In genomic region chr11:3164138-3164539, GRCh38 we compare ENCODE assay signal across 9 cellular contexts. TPM values are rescaled to one million over a fixed set of nuclear protein-coding genes. Genes with fewer than 3 reads are reported as not detected.
DNase-seq lines count a peak whose midpoint lies in the region; ATAC-seq, FAIRE-seq and TF ChIP-seq lines count a peak whose summit lies in the region.
"Had no signal": no experiment of that assay in that cellular context is flagged by ENCODE, and none has a peak within 500 bp of the region (broad histone marks: within the 10 kb centered on the region; RNA-seq: fewer than 3 reads in every experiment).

No MANE protein-coding gene starts in this region.

- CTCF ChIA-PET in endothelial cell of umbilical vein (lab: Charles Lee): interaction anchor here (0.9 to 1.3 kb wide), 3 partner anchors 31 to 73 kb away, joined by 3 to 5 read pairs (median 4); no protein-coding TSS in a partner anchor

- H3K4me3 ChIP-seq in BLaER1 (peak overlapping the region; percentile 83), endothelial cell of umbilical vein (replicated peaks in 1 of 3; ENCODE audit: insufficient read depth in 1 of 3, low read depth in 1 of 3, low read length in 3 of 3) (peak overlapping the region; percentile 44 to 58 (median 47))

- peaks cover 91% of the 10 kb centered on the region for H3K4me1 ChIP-seq in BLaER1
- H3K4me1 ChIP-seq in endothelial cell of umbilical vein (ENCODE audit: control insufficient read depth, extremely low read depth, insufficient read depth, low read length): peaks cover 10% of the 10 kb centered on the region

- peak overlapping the region; percentile 78 for H3K27ac ChIP-seq in BLaER1
- H3K27ac ChIP-seq in endothelial cell of umbilical vein (ENCODE audit: insufficient read depth, low read depth, low read length): no peak overlapping the region

- peaks cover 31% of the 10 kb centered on the region for H3K79me2 ChIP-seq in endothelial cell of umbilical vein (ENCODE audit: control insufficient read depth, insufficient read depth, low read length)

- FAIRE-seq in endothelial cell of umbilical vein (lab: Jason Lieb, UNC) (peak; percentile 47), frontal cortex (lab: Jason Lieb, UNC) (no peak)

- H3K36me3 Mint-ChIP-seq in neural crest cell (ENCODE audit: low read depth): no peaks in the 10 kb centered on the region

- H3K4me3 Mint-ChIP-seq in neural crest cell: peak overlapping the region; percentile 92

- DNase-seq in NOMO-1 treated with dmso at 0.1 percent for 144 hours (lab: John Stamatoyannopoulos, UW; ENCODE audit: unreplicated experiment) (peak; percentile 46), endothelial cell of umbilical vein (ENCODE audit: low read depth, low spot score) (no peak), neural crest cell (ENCODE audit: low read depth, low spot score) (no peak), HuH-7 (ENCODE audit: low spot score) (no peak), frontal cortex (ENCODE audit: low spot score in 2 of 2) (no peak), NCI-H2107 treated with DMSO at 0.1 percent for 48 hours (lab: John Stamatoyannopoulos, UW; ENCODE audit: unreplicated experiment) (no peak)

- H3K9me3 ChIP-seq in BLaER1 (no peaks in the 10 kb centered on the region), endothelial cell of umbilical vein (replicated peaks; ENCODE audit: control insufficient read depth, insufficient read depth, low read length) (no peaks in the 10 kb centered on the region)

- H3K4me1 Mint-ChIP-seq in neural crest cell: peaks cover 44% of the 10 kb centered on the region

- ATAC-seq in HG03175 (IDR thresholded peaks at IDR 0.05; ENCODE audit: unreplicated experiment): no peak

- no peaks in the 10 kb centered on the region for H3K9me3 Mint-ChIP-seq in neural crest cell

- POLR2A ChIA-PET in endothelial cell of umbilical vein (lab: Charles Lee): no interaction called here

- no peak for TF ChIP-seq POLR2A in endothelial cell of umbilical vein (IDR thresholded peaks at IDR 0.05; ENCODE audit: low read depth, low read length)

- dilution Hi-C loops in endothelial cell of umbilical vein (cut with MboI; ENCODE audit: extremely low pct_ligation_motif_present, low sequenced_read_pairs): no loop called here

- peaks cover 53% of the 10 kb centered on the region for H4K20me1 ChIP-seq in BLaER1
- no peaks in the 10 kb centered on the region for H4K20me1 ChIP-seq in endothelial cell of umbilical vein (replicated peaks; ENCODE audit: control insufficient read depth, extremely low read depth, insufficient read depth, low read length)

- H3K9me1 ChIP-seq in endothelial cell of umbilical vein (replicated peaks; ENCODE audit: control insufficient read depth, extremely low read depth, insufficient read depth, low read length): no peaks in the 10 kb centered on the region

- H3K27me3 ChIP-seq in BLaER1 (no peaks in the 10 kb centered on the region), endothelial cell of umbilical vein (ENCODE audit: control insufficient read depth in 2 of 2, insufficient read depth in 2 of 2, low read length in 2 of 2) (no peaks in the 10 kb centered on the region)

- H2AFZ ChIP-seq in endothelial cell of umbilical vein (ENCODE audit: low read depth, low read length): peak overlapping the region; percentile 41

- no TSS peak for BruUV-seq in endothelial cell of umbilical vein (replicated peaks; lab: Mats Ljungman, UMichigan)

- peaks cover 3% of the 10 kb centered on the region for H3K27me3 Mint-ChIP-seq in neural crest cell (ENCODE audit: low read depth)

- no peak overlapping the region for H3K27ac Mint-ChIP-seq in neural crest cell (ENCODE audit: unreplicated experiment)

- H3K36me3 ChIP-seq in BLaER1: no peaks in the 10 kb centered on the region
- H3K36me3 ChIP-seq in endothelial cell of umbilical vein (ENCODE audit: control insufficient read depth in 2 of 2, extremely low read depth in 1 of 2, insufficient read depth in 2 of 2, low read length in 2 of 2): no peaks in the 10 kb centered on the region

- H3K4me2 ChIP-seq in BLaER1: peak overlapping the region; percentile 95
- H3K4me2 ChIP-seq in endothelial cell of umbilical vein (ENCODE audit: insufficient read depth, low read length): peak overlapping the region; percentile 57

- intact Hi-C loops in endothelial cell of umbilical vein (cut with micrococcal nuclease): loop anchor here (10.0 kb wide), 1 partner anchor 229 kb away; no protein-coding TSS in a partner anchor

- H3K9ac ChIP-seq in BLaER1 (peak overlapping the region; percentile 81), endothelial cell of umbilical vein (replicated peaks; ENCODE audit: extremely low read depth, insufficient read depth, low read length) (peak overlapping the region; percentile 25)

- TF ChIP-seq CTCF in endothelial cell of umbilical vein (IDR thresholded peaks at IDR 0.05; ENCODE audit: extremely low read depth in 1 of 2, insufficient read depth in 1 of 2, low read depth in 1 of 2, low read length in 2 of 2) (no peak), neural crest cell (conservative IDR thresholded peaks at IDR 0.05) (no peak)

TF ChIP-seq in endothelial cell of umbilical vein, 7 proteins besides CTCF, POLR2A, EP300 and RAD21:
- TF ChIP-seq GATA2 (IDR thresholded peaks at IDR 0.05; ENCODE audit: insufficient read depth, insufficient read length, low read depth, low read length): no peak
- TF ChIP-seq MYC (IDR thresholded peaks at IDR 0.05; ENCODE audit: low read depth, low read length): no peak
- no peak for TF ChIP-seq POLR2AphosphoS5 (IDR thresholded peaks at IDR 0.05; ENCODE audit: insufficient read depth, low read depth, low read length)
- TF ChIP-seq EZH2 (IDR thresholded peaks at IDR 0.05; ENCODE audit: borderline replicate concordance, low read depth, low read length, severe bottlenecking): no peak
- TF ChIP-seq JUN (IDR thresholded peaks at IDR 0.05; ENCODE audit: borderline replicate concordance, insufficient read depth, insufficient read length, low read depth): no peak
- TF ChIP-seq MAX (IDR thresholded peaks at IDR 0.05; ENCODE audit: insufficient read depth, insufficient read length): no peak
- TF ChIP-seq FOS (IDR thresholded peaks at IDR 0.05; ENCODE audit: borderline replicate concordance, insufficient read depth, low read length): no peak

RNA-seq across cellular contexts. Expression of gene OSBPL5, which starts 1.0 kb away (rescaled TPM):
- 30.2 and 37.7 TPM in 2 replicates for total RNA-seq in endothelial cell of umbilical vein
- 8.6 and 8.7 TPM in 2 replicates for polyA plus RNA-seq in endothelial cell of umbilical vein
- polyA plus RNA-seq in endothelial cell of umbilical vein (2011; cell fraction: cytosol; rRNA removed): 5.1 and 7.4 TPM in 2 replicates
- 44.8 and 50.4 TPM in 2 replicates for polyA plus RNA-seq in endothelial cell of umbilical vein (2011; cell fraction: nucleus; rRNA removed)
- 12.2 and 21.7 TPM in 2 replicates for polyA plus RNA-seq in endothelial cell of umbilical vein (2012)
- 11.6 and 15.5 TPM in 2 replicates for polyA minus RNA-seq in endothelial cell of umbilical vein
- polyA minus RNA-seq in endothelial cell of umbilical vein (2011; cell fraction: cytosol; rRNA and poly(A)+ RNA removed): 30.7 TPM
- polyA minus RNA-seq in endothelial cell of umbilical vein (2011; cell fraction: nucleus; rRNA and poly(A)+ RNA removed): 29.0 and 47.7 TPM in 2 replicates
- 30.6 and 31.4 TPM in 2 replicates for total RNA-seq in neural crest cell
- total RNA-seq in frontal cortex: 28.9 TPM

RNA-seq across cellular contexts. Expression of gene MRGPRG, which starts 54.5 kb away (rescaled TPM):
- total RNA-seq in endothelial cell of umbilical vein (not detected in 2 replicates), neural crest cell (not detected in 2 replicates), frontal cortex (not detected)
- polyA plus RNA-seq in endothelial cell of umbilical vein: not detected in 2 replicates
- not detected in 2 replicates for polyA plus RNA-seq in endothelial cell of umbilical vein (2011; cell fraction: cytosol; rRNA removed)
- polyA plus RNA-seq in endothelial cell of umbilical vein (2011; cell fraction: nucleus; rRNA removed): not detected in 2 replicates
- not detected in 2 replicates for polyA plus RNA-seq in endothelial cell of umbilical vein (2012)
- polyA minus RNA-seq in endothelial cell of umbilical vein: not detected in 2 replicates
- polyA minus RNA-seq in endothelial cell of umbilical vein (2011; cell fraction: cytosol; rRNA and poly(A)+ RNA removed): not detected
- polyA minus RNA-seq in endothelial cell of umbilical vein (2011; cell fraction: nucleus; rRNA and poly(A)+ RNA removed): not detected in 2 replicates
- total RNA-seq: RPMI7951 had no signal
